10 cellular contexts compared by ENCODE assay signal in genomic region chr11:44563716-44564115, GRCh38. TPM values are rescaled to one million over a fixed set of nuclear protein-coding genes. Genes with fewer than 3 reads are reported as not detected.
DNase-seq lines count a peak whose midpoint lies in the region; FAIRE-seq and TF ChIP-seq lines count a peak whose summit lies in the region.
"Had no signal": no experiment of that assay in that cellular context is flagged by ENCODE, and none has a peak within 500 bp of the region (broad histone marks: within the 10 kb centered on the region; RNA-seq: fewer than 3 reads in every experiment).

No MANE protein-coding gene starts in this region.

- H3K9me3 ChIP-seq in kidney (ENCODE audit: control insufficient read depth in 1 of 2, low read length in 2 of 2) = no peaks in the 10 kb centered on the region
- no peaks in the 10 kb centered on the region for H3K9me3 ChIP-seq in small intestine (ENCODE audit: control insufficient read depth, low read depth)

- TF ChIP-seq CTCF in kidney (IDR thresholded peaks at IDR 0.05; ENCODE audit: borderline replicate concordance, extremely low read depth, insufficient read depth) (no peak), GM13977 (IDR thresholded peaks at IDR 0.05; ENCODE audit: extremely low read depth, insufficient read depth, missing control alignments) (no peak)

- peak; percentile 76 for DNase-seq in EH (ENCODE audit: low read depth)
- DNase-seq in astrocyte of the hippocampus (ENCODE audit: low read depth, low spot score) = peak; percentile 50
- DNase-seq in kidney = no peak
- DNase-seq in small intestine = no peak
- no peak for DNase-seq in GM19239 (ENCODE audit: insufficient read length, low spot score)
- DNase-seq in H4 (ENCODE audit: low spot score) = no peak
- no peak for DNase-seq in GM13977 (ENCODE audit: low spot score)
- DNase-seq in T-helper 1 cell = no peak
- DNase-seq: activated T-cell treated with anti-CD3 and anti-CD28 coated beads, Interleukin-2, amount 50 U/mL, for 24 hours; DND-41 had no signal

- peak overlapping the region; percentile 8 to 22 for H3K9ac ChIP-seq in kidney (ENCODE audit: low read length in 2 of 2)

- intact Hi-C loops in kidney (cut with DNase I) = no loop called here

- H3K4me1 ChIP-seq in kidney (ENCODE audit: control insufficient read depth in 1 of 2, insufficient read depth in 1 of 2, low read depth in 1 of 2, low read length in 2 of 2) = peaks cover 8 to 18% of the 10 kb centered on the region in 2 donors
- H3K4me1 ChIP-seq in small intestine (ENCODE audit: control insufficient read depth in 2 of 2, insufficient read depth in 1 of 2, low read depth in 1 of 2, low read length in 1 of 2) = peaks cover 13 to 18% of the 10 kb centered on the region in 2 donors

- in situ Hi-C loops in GM13977 (cut with MboI; ENCODE audit: low pct_unique_long_range_greater_than_20kb, low sequenced_read_pairs, unreplicated experiment) = no loop called here

- WGBS in small intestine, 3 donors = 64 to 77% (median 75%) methylated on average over 6 of the region's 6 CpGs

- H3K4me3 ChIP-seq in kidney (ENCODE audit: low read length in 2 of 2) (no peak overlapping the region), small intestine (ENCODE audit: low read depth in 1 of 2, low read length in 2 of 2) (no peak overlapping the region)

- H3K27ac ChIP-seq in kidney (ENCODE audit: low read depth in 2 of 2, low read length in 2 of 2) = peak overlapping the region; percentile 91 to 98
- H3K27ac ChIP-seq in small intestine (ENCODE audit: low read depth in 1 of 2, low read length in 1 of 2) = peak overlapping the region; percentile 96 to 98

- no peaks in the 10 kb centered on the region for H3K27me3 ChIP-seq in small intestine (ENCODE audit: control insufficient read depth in 2 of 2, insufficient read depth in 2 of 2, low read length in 2 of 2)

- FAIRE-seq in kidney (lab: Jason Lieb, UNC) (no peak), small intestine (lab: Jason Lieb, UNC) (no peak), GM19239 (lab: Jason Lieb, UNC) (no peak)

- H3K36me3 ChIP-seq in kidney (ENCODE audit: control insufficient read depth in 1 of 2, insufficient read depth in 2 of 2, low read length in 2 of 2) (no peaks in the 10 kb centered on the region), small intestine (ENCODE audit: control insufficient read depth in 2 of 2, insufficient read depth in 2 of 2, low read length in 2 of 2) (no peaks in the 10 kb centered on the region)

RNA-seq across cellular contexts. Expression of gene CD82, which starts 1.7 kb away (rescaled TPM):
- total RNA-seq in kidney = 94.4 TPM
- polyA plus RNA-seq in kidney (ENCODE audit: insufficient read depth, low read depth, low replicate concordance) (59.3 TPM), small intestine (10 to 100 TPM; 24.2 to 89.2 (median 50.5) TPM)
- 6.7 and 15.7 TPM in 2 replicates for total RNA-seq in H4 (2014; rRNA removed; shearing (Covaris generic))

Comparison
In these comparisons a context has a peak if more than half of its experiments do, and no peak if none do; other contexts are left out.
1. DNase-seq: peak in EH (single experiment) and astrocyte of the hippocampus (single experiment); none in kidney (single experiment), small intestine (single experiment), GM19239 (single experiment), H4 (single experiment), GM13977 (single experiment) and T-helper 1 cell (0 of 5).